ENCODE assay signal across 8 cellular contexts in the genomic region with DNA sequence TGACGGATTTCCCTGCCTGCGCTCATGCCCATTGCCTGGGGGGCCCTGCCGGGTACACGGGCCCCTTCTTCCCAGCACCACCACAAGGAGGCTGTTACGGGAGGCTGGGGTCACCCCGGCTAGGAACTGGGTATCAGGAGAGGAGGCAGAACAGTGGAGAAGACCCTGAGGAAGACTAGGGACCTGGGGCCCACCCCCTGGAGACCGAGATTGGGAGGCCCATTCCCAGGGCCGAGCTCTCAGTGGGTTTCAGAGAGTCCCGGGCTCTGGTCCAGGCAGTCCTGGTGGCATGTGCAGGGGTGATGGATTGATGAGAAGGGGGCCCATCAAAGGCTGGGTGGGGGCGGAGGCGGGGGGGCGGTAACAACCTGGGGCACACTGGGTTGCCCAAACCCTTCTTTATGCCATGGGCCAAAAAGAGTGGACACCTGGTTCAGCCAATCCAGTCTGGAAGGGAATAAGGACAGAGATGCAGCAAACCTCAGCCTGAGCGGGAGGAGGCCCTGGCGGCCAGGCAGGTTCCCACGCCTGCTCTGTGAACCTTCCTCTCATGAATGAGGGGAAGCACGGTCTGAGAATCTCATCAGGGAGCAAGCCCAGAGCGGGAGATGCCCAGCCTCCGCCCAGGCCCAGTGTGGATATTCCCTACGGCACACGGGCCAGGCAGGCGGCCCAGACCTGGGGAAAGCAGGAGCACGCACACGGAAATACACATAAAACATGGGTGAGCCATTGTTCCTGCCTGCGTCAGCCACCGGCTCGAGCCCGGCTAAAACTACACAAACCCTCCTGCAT. TPM values are rescaled to one million over a fixed set of nuclear protein-coding genes. Genes with fewer than 3 reads are reported as not detected.
DNase-seq lines count a peak whose midpoint lies in the region; TF ChIP-seq lines count a peak whose summit lies in the region.

No MANE protein-coding gene starts in this region.

- intact Hi-C loops in CD14-positive monocyte (cut with micrococcal nuclease), result no loop called here

- H3K36me3 Mint-ChIP-seq in CD14-positive monocyte, result no peaks in the 10 kb centered on the region

- no peak overlapping the region for H2AFZ ChIP-seq in OCI-LY1 (ENCODE audit: low read length)

- H3K4me3 ChIP-seq in OCI-LY1 (ENCODE audit: low read depth, low read length, poor library complexity, severe bottlenecking), result peak overlapping the region; percentile 62
- H3K4me3 ChIP-seq in epithelial cell of esophagus (ENCODE audit: low read length), result peak overlapping the region; percentile 57
- H3K4me3 ChIP-seq in neutrophil (ENCODE audit: low read depth in 1 of 2, low read length in 1 of 2), result peak overlapping the region; percentile 52 to 71

- peak overlapping the region in 1 of 7 donors; percentile 2 for H3K27ac Mint-ChIP-seq in CD14-positive monocyte

- H3K27ac ChIP-seq in OCI-LY1 (ENCODE audit: low read depth, low read length, poor library complexity, severe bottlenecking) (no peak overlapping the region), neutrophil (no peak overlapping the region)

- H4K20me1 ChIP-seq in OCI-LY1 (ENCODE audit: insufficient read depth, low read length), result no peaks in the 10 kb centered on the region

- TF ChIP-seq CTCF in CD14-positive monocyte (IDR thresholded peaks at IDR 0.05) (no peak), OCI-LY1 (IDR thresholded peaks at IDR 0.05; ENCODE audit: low read length) (no peak), epithelial cell of esophagus (IDR thresholded peaks at IDR 0.05; ENCODE audit: insufficient read depth, low read depth, low read length, missing control alignments) (peak; percentile 4), neutrophil (IDR thresholded peaks at IDR 0.05) (no peak)

- H3K9me3 Mint-ChIP-seq in CD14-positive monocyte, result peaks cover 0 to 5% (median 0%) of the 10 kb centered on the region in 7 donors

- H3K36me3 ChIP-seq in OCI-LY1 (ENCODE audit: insufficient read depth, low read length) (no peaks in the 10 kb centered on the region), neutrophil (no peaks in the 10 kb centered on the region)

- H3K9ac ChIP-seq in OCI-LY1 (ENCODE audit: low read length), result peak overlapping the region; percentile 50; the same call in 1 of the 2 replicates

- H3K9me2 ChIP-seq in OCI-LY1 (ENCODE audit: low read depth, low read length), result no peaks in the 10 kb centered on the region

- H3K4me1 ChIP-seq in OCI-LY1 (ENCODE audit: insufficient read depth, low read length, severe bottlenecking) (peaks cover 23% of the 10 kb centered on the region), neutrophil (ENCODE audit: control insufficient read depth in 1 of 2, insufficient read depth in 1 of 2, low read depth in 1 of 2, low read length in 1 of 2) (peaks cover 8 to 14% of the 10 kb centered on the region in 2 experiments)

- peak overlapping the region; percentile 64 to 72 for H3K4me3 Mint-ChIP-seq in CD14-positive monocyte

- DNase-seq in CD14-positive monocyte (ENCODE audit: low spot score), result peak; percentile 36
- no peak for DNase-seq in epithelial cell of esophagus (ENCODE audit: low read depth)
- DNase-seq in NCI-H1417 (lab: John Stamatoyannopoulos, UW), result no peak
- no peak for DNase-seq in NCI-H526 (lab: John Stamatoyannopoulos, UW)
- no peak for DNase-seq in NCI-H1436 treated with DMSO at 0.1 percent for 48 hours (lab: John Stamatoyannopoulos, UW)
- DNase-seq in OCI-M1 (lab: John Stamatoyannopoulos, UW), result no peak

- H3K27me3 ChIP-seq in OCI-LY1 (ENCODE audit: insufficient read depth, low read length), result no peaks in the 10 kb centered on the region; the same call in 1 of the 2 replicates
- H3K27me3 ChIP-seq in neutrophil, result peaks cover 56% of the 10 kb centered on the region

- peaks cover 16% of the 10 kb centered on the region for H3K4me1 Mint-ChIP-seq in CD14-positive monocyte

- H3K27me3 Mint-ChIP-seq in CD14-positive monocyte (ENCODE audit: low read depth in 3 of 3), result peaks cover 36 to 44% (median 43%) of the 10 kb centered on the region in 3 donors

- no peaks in the 10 kb centered on the region for H3K79me2 ChIP-seq in OCI-LY1 (ENCODE audit: insufficient read depth, low read length)

- H3F3A ChIP-seq in OCI-LY1 (ENCODE audit: insufficient read depth, low read length), result no peaks in the 10 kb centered on the region

- peak overlapping the region; percentile 68 for H3K4me2 ChIP-seq in OCI-LY1 (ENCODE audit: low read length)

- H3K9me3 ChIP-seq in OCI-LY1 (ENCODE audit: low read length), result no peaks in the 10 kb centered on the region
- no peaks in the 10 kb centered on the region for H3K9me3 ChIP-seq in neutrophil

RNA-seq across cellular contexts. Expression of gene P4HA2, which starts 0.8 kb away (rescaled TPM):
- polyA plus RNA-seq in CD14-positive monocyte, result under 1 TPM; 0.45 to 0.99 TPM

RNA-seq across cellular contexts. Expression of gene PDLIM4, which starts 29.1 kb away (rescaled TPM):
- polyA plus RNA-seq in CD14-positive monocyte, result not detected
